In genomic region chr20:25037288-25038102, GRCh38 we compare ENCODE assay signal across 12 cellular contexts. TPM values are rescaled to one million over a fixed set of nuclear protein-coding genes. Genes with fewer than 3 reads are reported as not detected.
DNase-seq lines count a peak whose midpoint lies in the region; ATAC-seq and TF ChIP-seq lines count a peak whose summit lies in the region.
"Had no signal": no experiment of that assay in that cellular context is flagged by ENCODE, and none has a peak within 500 bp of the region (broad histone marks: within the 10 kb centered on the region; RNA-seq: fewer than 3 reads in every experiment).

No MANE protein-coding gene starts in this region.

- intact Hi-C loops in heart left ventricle (cut with DNase I), result loop anchor here in 3 of 10 donors (2.0 to 5.0 kb wide), 2 partner anchors 15 to 40 kb away; no protein-coding TSS in a partner anchor
- intact Hi-C loops in Right ventricle myocardium inferior (cut with DNase I), result loop anchor here (2.0 kb wide), 1 partner anchor 19 kb away; no protein-coding TSS in a partner anchor
- intact Hi-C loops in uterus (cut with DNase I; ENCODE audit: low total_unique reads), result no loop called here
- intact Hi-C loops in activated T-helper 1 cell treated with anti-CD3 and anti-CD28 coated beads, Interleukin-12 subunit alpha, Interleukin-12 subunit beta, Interleukin-2, Interleukin-4 antibody, amounts not matched to agents 30 ng/mL and 10 ng/mL and 1 ng/mL, durations not matched to agents 14 hours and 24 hours and 36 hours (cut with micrococcal nuclease), result no loop called here

- H3K36me3 Mint-ChIP-seq in brain (no peaks in the 10 kb centered on the region), nephron (ENCODE audit: low read depth) (no peaks in the 10 kb centered on the region)
- no peaks in the 10 kb centered on the region for H3K36me3 Mint-ChIP-seq in activated T-helper 1 cell treated with anti-CD3 and anti-CD28 coated beads, Interleukin-12 subunit alpha, Interleukin-12 subunit beta, Interleukin-2, Interleukin-4 antibody, amounts not matched to agents 30 ng/mL and 10 ng/mL and 1 ng/mL, durations not matched to agents 14 hours and 24 hours and 36 hours (ENCODE audit: low read depth)
- H3K36me3 Mint-ChIP-seq: WTC11 had no signal

- H3K4me3 Mint-ChIP-seq in brain (peak overlapping the region in 1 of 5 experiments; percentile 22), nephron (no peak overlapping the region)
- no peak overlapping the region for H3K4me3 Mint-ChIP-seq in activated T-helper 1 cell treated with anti-CD3 and anti-CD28 coated beads, Interleukin-12 subunit alpha, Interleukin-12 subunit beta, Interleukin-2, Interleukin-4 antibody, amounts not matched to agents 30 ng/mL and 10 ng/mL and 1 ng/mL, durations not matched to agents 14 hours and 24 hours and 36 hours
- H3K4me3 Mint-ChIP-seq: WTC11 had no signal

- H3K4me1 ChIP-seq in heart left ventricle, result peaks cover 28 to 99% (median 93%) of the 10 kb centered on the region in 12 donors
- H3K4me1 ChIP-seq in uterus, result peaks cover 12 to 21% of the 10 kb centered on the region in 2 donors

- TF ChIP-seq CTCF in heart left ventricle (IDR thresholded peaks at IDR 0.05), result no peak
- TF ChIP-seq CTCF in brain (conservative IDR thresholded peaks at IDR 0.05), result no peak
- TF ChIP-seq CTCF in nephron (IDR thresholded peaks at IDR 0.05; ENCODE audit: unreplicated experiment in 3 of 3), result no peak
- no peak for TF ChIP-seq CTCF in uterus (IDR thresholded peaks at IDR 0.05)

- H3K27ac ChIP-seq in heart left ventricle (peak overlapping the region in 11 of 12 donors; percentile 25 to 96 (median 91)), uterus (peak overlapping the region; percentile 81 to 86)

- H3K4me3 ChIP-seq in heart left ventricle, result no peak overlapping the region
- no peak overlapping the region for H3K4me3 ChIP-seq in uterus

- H3K27ac Mint-ChIP-seq in brain (peak overlapping the region in 4 of 5 experiments; percentile 54 to 92 (median 74)), nephron (peak overlapping the region in 2 of 3 experiments; percentile 55 to 83)
- no peak overlapping the region for H3K27ac Mint-ChIP-seq in activated T-helper 1 cell treated with anti-CD3 and anti-CD28 coated beads, Interleukin-12 subunit alpha, Interleukin-12 subunit beta, Interleukin-2, Interleukin-4 antibody, amounts not matched to agents 30 ng/mL and 10 ng/mL and 1 ng/mL, durations not matched to agents 14 hours and 24 hours and 36 hours
- H3K27ac Mint-ChIP-seq: WTC11 had no signal

- H3K9me3 ChIP-seq in heart left ventricle, result no peaks in the 10 kb centered on the region
- H3K9me3 ChIP-seq in uterus, result no peaks in the 10 kb centered on the region

- H3K27me3 Mint-ChIP-seq in brain (peaks cover 3% of the 10 kb centered on the region), nephron (ENCODE audit: low read depth) (no peaks in the 10 kb centered on the region)
- no peaks in the 10 kb centered on the region for H3K27me3 Mint-ChIP-seq in activated T-helper 1 cell treated with anti-CD3 and anti-CD28 coated beads, Interleukin-12 subunit alpha, Interleukin-12 subunit beta, Interleukin-2, Interleukin-4 antibody, amounts not matched to agents 30 ng/mL and 10 ng/mL and 1 ng/mL, durations not matched to agents 14 hours and 24 hours and 36 hours (ENCODE audit: insufficient read depth)

- TF ChIP-seq POLR2A in heart left ventricle (IDR thresholded peaks at IDR 0.05) (no peak), uterus (IDR thresholded peaks at IDR 0.05) (no peak)

- H3K36me3 ChIP-seq in heart left ventricle (no peaks in the 10 kb centered on the region), uterus (no peaks in the 10 kb centered on the region)

- no peaks in the 10 kb centered on the region for H3K9me3 Mint-ChIP-seq in brain
- H3K9me3 Mint-ChIP-seq in nephron, result no peaks in the 10 kb centered on the region
- H3K9me3 Mint-ChIP-seq in activated T-helper 1 cell treated with anti-CD3 and anti-CD28 coated beads, Interleukin-12 subunit alpha, Interleukin-12 subunit beta, Interleukin-2, Interleukin-4 antibody, amounts not matched to agents 30 ng/mL and 10 ng/mL and 1 ng/mL, durations not matched to agents 14 hours and 24 hours and 36 hours, result no peaks in the 10 kb centered on the region
- H3K9me3 Mint-ChIP-seq: WTC11 had no signal

- DNase-seq in heart left ventricle, result peak in 2 of 5 donors; percentile 17 to 19
- no peak for DNase-seq in Right ventricle myocardium inferior (ENCODE audit: missing footprints)
- no peak for DNase-seq in uterus
- DNase-seq in iPS-NIHi11 (ENCODE audit: low spot score), result no peak
- DNase-seq in stimulated activated CD4-positive, alpha-beta T cell treated with anti-CD3 and anti-CD28 coated beads, Interleukin-1b, Interleukin-23, amount 100 ng/mL, for 48 hours, result no peak
- no peak for DNase-seq in activated T-helper 1 cell treated with anti-CD3 and anti-CD28 coated beads, Interleukin-12 subunit alpha, Interleukin-12 subunit beta, Interleukin-2, Interleukin-4 antibody, amounts not matched to agents 30 ng/mL and 10 ng/mL and 1 ng/mL, durations not matched to agents 14 hours and 24 hours and 36 hours (ENCODE audit: low spot score)
- DNase-seq: glutamatergic neuron, occipital lobe had no signal

- H3K27me3 ChIP-seq in heart left ventricle (no peaks in the 10 kb centered on the region), uterus (no peaks in the 10 kb centered on the region)

- ATAC-seq in heart left ventricle (no peak), Right ventricle myocardium inferior (no peak)
- ATAC-seq: HCT116, WTC11 had no signal

- peaks cover 64% of the 10 kb centered on the region for H3K4me1 Mint-ChIP-seq in brain
- peaks cover 64% of the 10 kb centered on the region for H3K4me1 Mint-ChIP-seq in nephron
- peaks cover 24% of the 10 kb centered on the region for H3K4me1 Mint-ChIP-seq in activated T-helper 1 cell treated with anti-CD3 and anti-CD28 coated beads, Interleukin-12 subunit alpha, Interleukin-12 subunit beta, Interleukin-2, Interleukin-4 antibody, amounts not matched to agents 30 ng/mL and 10 ng/mL and 1 ng/mL, durations not matched to agents 14 hours and 24 hours and 36 hours (ENCODE audit: low read depth)

- 67 to 75% (median 71%) methylated on average over 15 of the region's 15 CpGs for WGBS in heart left ventricle, 4 donors

RNA-seq across cellular contexts. Expression of gene ACSS1, which starts 20.4 kb away (rescaled TPM):
- total RNA-seq in heart left ventricle (100 to 1,000 TPM in 5 of 9 donors, 10 to 100 TPM in 4; 57.5 to 177 (median 104) TPM), Right ventricle myocardium inferior (135 TPM), uterus (10 to 100 TPM; 11.8 to 35.1 (median 23.1) TPM)
- polyA plus RNA-seq in heart left ventricle (10 to 100 TPM; 43.5 to 78.9 TPM), brain (ENCODE audit: insufficient read depth, low read depth, low replicate concordance) (12.2 TPM)
- total RNA-seq in activated T-helper 1 cell treated with anti-CD3 and anti-CD28 coated beads, Interleukin-12 subunit alpha, Interleukin-12 subunit beta, Interleukin-2, Interleukin-4 antibody, amounts not matched to agents 30 ng/mL and 10 ng/mL and 1 ng/mL, durations not matched to agents 14 hours and 24 hours and 36 hours, result 11.7 and 12.7 TPM in 2 replicates

RNA-seq across cellular contexts. Expression of gene VSX1, which starts 44.4 kb away (rescaled TPM):
- total RNA-seq in heart left ventricle (under 1 TPM in 5 of 9 donors, not detected in 4; 0.22 to 0.96 (median 0.51) TPM), Right ventricle myocardium inferior (0.14 TPM), uterus (under 1 TPM in 1 of 4 donors, not detected in 3; 0.18 TPM)
- polyA plus RNA-seq in heart left ventricle (under 1 TPM in 1 of 2 donors, not detected in 1; 0.19 TPM), brain (ENCODE audit: insufficient read depth, low read depth, low replicate concordance) (0.56 TPM)
- total RNA-seq in activated T-helper 1 cell treated with anti-CD3 and anti-CD28 coated beads, Interleukin-12 subunit alpha, Interleukin-12 subunit beta, Interleukin-2, Interleukin-4 antibody, amounts not matched to agents 30 ng/mL and 10 ng/mL and 1 ng/mL, durations not matched to agents 14 hours and 24 hours and 36 hours, result not detected in 2 replicates
- total RNA-seq: occipital lobe, WTC11 had no signal

RNA-seq across cellular contexts. Expression of gene APMAP, which starts 44.9 kb away (rescaled TPM):
- total RNA-seq in heart left ventricle, result 10 to 100 TPM; 22.6 to 61.3 (median 31.9) TPM
- 10 to 100 TPM; 16.2 to 58.5 TPM for polyA plus RNA-seq in heart left ventricle
- 26.8 TPM for total RNA-seq in Right ventricle myocardium inferior
- 88.7 TPM for polyA plus RNA-seq in brain (ENCODE audit: insufficient read depth, low read depth, low replicate concordance)
- total RNA-seq in uterus, result 10 to 100 TPM; 18.8 to 78.7 (median 57.7) TPM
- total RNA-seq in activated T-helper 1 cell treated with anti-CD3 and anti-CD28 coated beads, Interleukin-12 subunit alpha, Interleukin-12 subunit beta, Interleukin-2, Interleukin-4 antibody, amounts not matched to agents 30 ng/mL and 10 ng/mL and 1 ng/mL, durations not matched to agents 14 hours and 24 hours and 36 hours, result 57.7 and 58.7 TPM in 2 replicates
